1 cellular context compared by ENCODE assay signal in genomic region chrX:120672841-120673530, GRCh38.
TF ChIP-seq lines count a peak whose summit lies in the region.

No MANE protein-coding gene starts in this region.

TF ChIP-seq in K562, 482 proteins besides CTCF, POLR2A, EP300 and RAD21 (continued from another document):
- TF ChIP-seq TAF1 (IDR thresholded peaks at IDR 0.05; ENCODE audit: control insufficient read depth, extremely low read depth, insufficient read depth, low read length, severe bottlenecking): no peak
- no peak for TF ChIP-seq ZSCAN29 (IDR thresholded peaks at IDR 0.05)
- 0 out of 2 replicates have a peak, but pooled peaks have one; percentile 29 for TF ChIP-seq MAFK (IDR thresholded peaks at IDR 0.05; ENCODE audit: low read length)
- no peak for TF ChIP-seq SIRT6 (IDR thresholded peaks at IDR 0.05; ENCODE audit: low read depth, low read length)
- TF ChIP-seq RFX1 (IDR thresholded peaks at IDR 0.05): no peak
- TF ChIP-seq CHD2 (IDR thresholded peaks at IDR 0.05; ENCODE audit: low read depth, low read length): no peak
- TF ChIP-seq C11orf30 (IDR thresholded peaks at IDR 0.05; ENCODE audit: low read depth): peak; percentile 31; the same call in 1 of the 2 replicates
- no peak for TF ChIP-seq HDGF (IDR thresholded peaks at IDR 0.05)
- peak; percentile 46; the same call in 1 of the 2 replicates for TF ChIP-seq ZNF316 (IDR thresholded peaks at IDR 0.05)
TF ChIP-seq in K562: peak in this region for 3.
